Comparison of ENCODE assay signal across 20 cellular contexts in genomic region chr1:247298124-247298481, GRCh38. TPM values are rescaled to one million over a fixed set of nuclear protein-coding genes. Genes with fewer than 3 reads are reported as not detected.
DNase-seq lines count a peak whose midpoint lies in the region; ATAC-seq and TF ChIP-seq lines count a peak whose summit lies in the region.
"Had no signal": no experiment of that assay in that cellular context is flagged by ENCODE, and none has a peak within 500 bp of the region (broad histone marks: within the 10 kb centered on the region; RNA-seq: fewer than 3 reads in every experiment).

No MANE protein-coding gene starts in this region.

- H3K27ac ChIP-seq in mucosa of rectum (ENCODE audit: low read depth in 2 of 2, low read length in 2 of 2) (peak overlapping the region; percentile 66 to 87), brain microvascular endothelial cell (no peak overlapping the region), hepatocyte (no peak overlapping the region)
- H3K27ac ChIP-seq: 22Rv1 had no signal

- in situ Hi-C loops in brain microvascular endothelial cell (cut with HindIII; ENCODE audit: low pct_ligation_motif_present, low sequenced_read_pairs) = no loop called here

- no peak for DNase-seq in activated naive CD8-positive, alpha-beta T cell treated with anti-CD3 and anti-CD28 coated beads, Interleukin-2, amount 50 U/mL, for 24 hours
- no peak for DNase-seq in activated naive CD8-positive, alpha-beta T cell treated with anti-CD3 and anti-CD28 coated beads, Interleukin-2, amount 10 ng/mL, durations not matched to agents 7 days and 5 days
- DNase-seq in brain microvascular endothelial cell = no peak
- DNase-seq in mucosa of gallbladder (ENCODE audit: low spot score) = no peak
- no peak for DNase-seq in hepatocyte (ENCODE audit: low spot score)
- DNase-seq: COR-L47; NCI-H1105 treated with DMSO at 0.1 percent for 48 hours; NCI-H1694; NCI-H2081 treated with DMSO at 0.1 percent for 48 hours; NK-92 treated with Interleukin-12 subunit alpha and Interleukin-12 subunit beta, amount 100 ng/mL, for 24 hours had no signal

- H3K4me3 ChIP-seq in mucosa of rectum (ENCODE audit: low read length in 2 of 2) (peak overlapping the region in 1 of 2 donors; percentile 17), brain microvascular endothelial cell (ENCODE audit: low read depth, low read length) (no peak overlapping the region), hepatocyte (no peak overlapping the region)

- H3K4me2 ChIP-seq in hepatocyte = no peak overlapping the region

- peaks cover 15% of the 10 kb centered on the region for H3K36me3 Mint-ChIP-seq in activated naive CD8-positive, alpha-beta T cell
- peaks cover 19% of the 10 kb centered on the region for H3K36me3 Mint-ChIP-seq in activated naive CD8-positive, alpha-beta T cell treated with anti-CD3 and anti-CD28 coated beads, Interleukin-2, amount 50 U/mL, for 24 hours (ENCODE audit: low read depth)
- peaks cover 17% of the 10 kb centered on the region for H3K36me3 Mint-ChIP-seq in activated naive CD8-positive, alpha-beta T cell treated with anti-CD3 and anti-CD28 coated beads, Interleukin-2, amount 10 ng/mL, durations not matched to agents 7 days and 5 days

- WGBS in hepatocyte (ENCODE audit: low lambda C conversion rate, missing lambda C conversion rate) = 74% methylated on average over 6 of the region's 6 CpGs

- H3K9me3 ChIP-seq in mucosa of rectum (ENCODE audit: control insufficient read depth in 2 of 2, low read length in 2 of 2) (no peaks in the 10 kb centered on the region), hepatocyte (ENCODE audit: low read depth) (no peaks in the 10 kb centered on the region)

- peak overlapping the region; percentile 58 for H3K27ac Mint-ChIP-seq in activated naive CD8-positive, alpha-beta T cell
- H3K27ac Mint-ChIP-seq in activated naive CD8-positive, alpha-beta T cell treated with anti-CD3 and anti-CD28 coated beads, Interleukin-2, amount 50 U/mL, for 24 hours = no peak overlapping the region
- H3K27ac Mint-ChIP-seq in activated naive CD8-positive, alpha-beta T cell treated with anti-CD3 and anti-CD28 coated beads, Interleukin-2, amount 10 ng/mL, durations not matched to agents 7 days and 5 days = peak overlapping the region; percentile 70

- no peak overlapping the region for H3K9ac ChIP-seq in mucosa of rectum (ENCODE audit: low read depth in 1 of 2, low read length in 2 of 2)

- H2AFZ ChIP-seq in hepatocyte = no peak overlapping the region

- H3K9me3 Mint-ChIP-seq in activated naive CD8-positive, alpha-beta T cell (ENCODE audit: low read depth) = no peaks in the 10 kb centered on the region
- no peaks in the 10 kb centered on the region for H3K9me3 Mint-ChIP-seq in activated naive CD8-positive, alpha-beta T cell treated with anti-CD3 and anti-CD28 coated beads, Interleukin-2, amount 50 U/mL, for 24 hours
- no peaks in the 10 kb centered on the region for H3K9me3 Mint-ChIP-seq in activated naive CD8-positive, alpha-beta T cell treated with anti-CD3 and anti-CD28 coated beads, Interleukin-2, amount 10 ng/mL, durations not matched to agents 7 days and 5 days

- H3K9me2 ChIP-seq in hepatocyte (replicated peaks; ENCODE audit: insufficient read depth) = no peaks in the 10 kb centered on the region

- H3K4me3 Mint-ChIP-seq in activated naive CD8-positive, alpha-beta T cell = no peak overlapping the region
- no peak overlapping the region for H3K4me3 Mint-ChIP-seq in activated naive CD8-positive, alpha-beta T cell treated with anti-CD3 and anti-CD28 coated beads, Interleukin-2, amount 50 U/mL, for 24 hours
- peak overlapping the region; percentile 46 for H3K4me3 Mint-ChIP-seq in activated naive CD8-positive, alpha-beta T cell treated with anti-CD3 and anti-CD28 coated beads, Interleukin-2, amount 10 ng/mL, durations not matched to agents 7 days and 5 days
- H3K4me3 Mint-ChIP-seq: CD14-positive monocyte had no signal

- H3K79me2 ChIP-seq in hepatocyte = no peaks in the 10 kb centered on the region

- POLR2A ChIA-PET in activated naive CD8-positive, alpha-beta T cell treated with anti-CD3 and anti-CD28 coated beads, Interleukin-2, amount 10 ng/mL, durations not matched to agents 7 days and 5 days (lab: Charles Lee) = interaction anchor here (1.0 to 1.2 kb wide), 2 partner anchors 25 to 93 kb away, joined by 4 read pairs; no protein-coding TSS in a partner anchor

- no peaks in the 10 kb centered on the region for H3K27me3 Mint-ChIP-seq in activated naive CD8-positive, alpha-beta T cell
- peaks cover 2% of the 10 kb centered on the region for H3K27me3 Mint-ChIP-seq in activated naive CD8-positive, alpha-beta T cell treated with anti-CD3 and anti-CD28 coated beads, Interleukin-2, amount 50 U/mL, for 24 hours
- H3K27me3 Mint-ChIP-seq in activated naive CD8-positive, alpha-beta T cell treated with anti-CD3 and anti-CD28 coated beads, Interleukin-2, amount 10 ng/mL, durations not matched to agents 7 days and 5 days = no peaks in the 10 kb centered on the region

- no peaks in the 10 kb centered on the region for H4K20me1 ChIP-seq in hepatocyte (ENCODE audit: insufficient read depth, poor library complexity, severe bottlenecking)

- no peak for ATAC-seq in activated naive CD8-positive, alpha-beta T cell treated with anti-CD3 and anti-CD28 coated beads, Interleukin-2, amount 50 U/mL, for 24 hours
- no peak for ATAC-seq in activated naive CD8-positive, alpha-beta T cell treated with anti-CD3 and anti-CD28 coated beads, Interleukin-2, amount 10 ng/mL, durations not matched to agents 7 days and 5 days (ENCODE audit: low read depth)
- ATAC-seq in HG03354 (IDR thresholded peaks at IDR 0.05; ENCODE audit: poor library complexity, severe bottlenecking, unreplicated experiment) = no peak
- ATAC-seq: Right ventricle myocardium inferior had no signal

- no peaks in the 10 kb centered on the region for H3K27me3 ChIP-seq in mucosa of rectum (ENCODE audit: control insufficient read depth in 2 of 2, insufficient read depth in 2 of 2, low read length in 2 of 2)
- no peaks in the 10 kb centered on the region for H3K27me3 ChIP-seq in brain microvascular endothelial cell (replicated peaks)
- no peaks in the 10 kb centered on the region for H3K27me3 ChIP-seq in hepatocyte

- H3K36me3 ChIP-seq in mucosa of rectum (ENCODE audit: control insufficient read depth in 2 of 2, insufficient read depth in 2 of 2, low read length in 2 of 2) (peaks cover under 1 to 15% of the 10 kb centered on the region in 2 donors), brain microvascular endothelial cell (replicated peaks) (peaks cover 26% of the 10 kb centered on the region), hepatocyte (replicated peaks; ENCODE audit: insufficient read depth, low read depth) (no peaks in the 10 kb centered on the region)

- H3K4me1 Mint-ChIP-seq in activated naive CD8-positive, alpha-beta T cell (ENCODE audit: low read depth) = peaks cover 12% of the 10 kb centered on the region
- no peaks in the 10 kb centered on the region for H3K4me1 Mint-ChIP-seq in activated naive CD8-positive, alpha-beta T cell treated with anti-CD3 and anti-CD28 coated beads, Interleukin-2, amount 50 U/mL, for 24 hours
- peaks cover 16% of the 10 kb centered on the region for H3K4me1 Mint-ChIP-seq in activated naive CD8-positive, alpha-beta T cell treated with anti-CD3 and anti-CD28 coated beads, Interleukin-2, amount 10 ng/mL, durations not matched to agents 7 days and 5 days
- H3K4me1 Mint-ChIP-seq: CD14-positive monocyte had no signal

- peaks cover 9 to 20% of the 10 kb centered on the region in 2 donors for H3K4me1 ChIP-seq in mucosa of rectum (ENCODE audit: control insufficient read depth in 2 of 2, insufficient read depth in 2 of 2, low read length in 2 of 2)
- no peaks in the 10 kb centered on the region for H3K4me1 ChIP-seq in hepatocyte (ENCODE audit: insufficient read depth)

- TF ChIP-seq CTCF in brain microvascular endothelial cell (IDR thresholded peaks at IDR 0.05; ENCODE audit: low read depth, low read length, missing control alignments) (no peak), hepatocyte (IDR thresholded peaks at IDR 0.05; ENCODE audit: poor library complexity) (no peak)

RNA-seq across cellular contexts. Expression of gene ZNF496, which starts 33.6 kb away (rescaled TPM):
- total RNA-seq in activated naive CD8-positive, alpha-beta T cell treated with anti-CD3 and anti-CD28 coated beads, Interleukin-2, amount 10 ng/mL, durations not matched to agents 7 days and 5 days = 10 to 100 TPM; 25.9 to 26.6 TPM
- 20.6 TPM for total RNA-seq in mucosa of gallbladder
- total RNA-seq in hepatocyte = 16.5 and 19.4 TPM in 2 replicates
- 10.5 and 13.2 TPM in 2 replicates for polyA plus RNA-seq in hepatocyte

RNA-seq across cellular contexts. Expression of gene VN1R5, which starts 42.2 kb away (rescaled TPM):
- total RNA-seq in activated naive CD8-positive, alpha-beta T cell treated with anti-CD3 and anti-CD28 coated beads, Interleukin-2, amount 10 ng/mL, durations not matched to agents 7 days and 5 days = not detected
- total RNA-seq in mucosa of gallbladder = not detected
- not detected in 2 replicates for total RNA-seq in hepatocyte
- polyA plus RNA-seq in hepatocyte = not detected in 2 replicates
- total RNA-seq: NCI-H460, OCI-LY7, Right ventricle myocardium inferior, SK-MEL-5 had no signal
- polyA plus RNA-seq: AG04450, CD14-positive monocyte had no signal

Comparison
In these comparisons a context has a peak if more than half of its experiments do, and no peak if none do; other contexts are left out.
1. H3K27ac ChIP-seq: peak in mucosa of rectum (2 of 2); none in brain microvascular endothelial cell (single experiment) and hepatocyte (single experiment).